25 cellular contexts compared by ENCODE assay signal in genomic region chr16:25078386-25078978, GRCh38.
"Had no signal": no experiment of that assay in that cellular context is flagged by ENCODE, and none has a peak within 500 bp of the region (broad histone marks: within the 10 kb centered on the region; RNA-seq: fewer than 3 reads in every experiment).

No MANE protein-coding gene starts in this region.

- ATAC-seq: natural killer cell; psoas muscle; right cardiac atrium; sciatic nerve; stimulated activated effector memory CD8-positive, alpha-beta T cell treated with anti-CD3 and anti-CD28 coated beads, Interleukin-12 subunit alpha, Interleukin-12 subunit beta, amount 100 ng/mL, for 72 hours had no signal

- H3K9ac ChIP-seq: neural progenitor cell, parathyroid adenoma had no signal

- H3K9me3 ChIP-seq: ovary, psoas muscle, stomach, thoracic aorta, thyroid gland, tibial nerve, upper lobe of left lung, vagina had no signal

- H3K4me2 ChIP-seq: neural progenitor cell, smooth muscle cell had no signal

- H3K4me1 ChIP-seq: neural progenitor cell, parathyroid adenoma, psoas muscle, stomach, thyroid gland, tibial nerve, upper lobe of left lung, vagina had no signal

- DNase-seq: natural killer cell; occipital lobe; ovary; psoas muscle; right cardiac atrium; spleen; stimulated activated CD4-positive, alpha-beta T cell treated with anti-CD3 and anti-CD28 coated beads, Interleukin-12 subunit alpha, Interleukin-12 subunit beta, amount 100 ng/mL, for 4 hours; stimulated activated CD4-positive, alpha-beta T cell treated with anti-CD3 and anti-CD28 coated beads, Interleukin-1b, Interleukin-23, amount 100 ng/mL, for 48 hours; stimulated activated CD4-positive, alpha-beta T cell treated with anti-CD3 and anti-CD28 coated beads, Interleukin-4, amount 100 ng/mL, for 1 hour; stimulated activated naive B cell treated with anti-CD40 and anti-IgM and Interleukin-4, amounts not matched to agents 10 μg/mL and 1 μg/mL and 100 μg/mL, for 72 hours; stimulated activated naive CD4-positive, alpha-beta T cell treated with Interleukin-2 at 50 U/mL for 16 hours; stomach; thyroid gland; trophoblast cell; upper lobe of left lung had no signal

- H3K27ac ChIP-seq: neural progenitor cell, ovary, parathyroid adenoma, psoas muscle, skin epidermis, spleen, stomach, thoracic aorta, thyroid gland, tibial nerve, upper lobe of left lung, vagina had no signal

- FAIRE-seq: urothelium cell line had no signal

- H2AFZ ChIP-seq: neural progenitor cell, parathyroid adenoma had no signal

- H3K27me3 ChIP-seq: ovary, spleen, stomach, thyroid gland, tibial nerve, upper lobe of left lung, vagina had no signal

- H3K79me2 ChIP-seq: parathyroid adenoma had no signal

- H3K36me3 ChIP-seq: neural progenitor cell, ovary, spleen, stomach, thoracic aorta, thyroid gland, upper lobe of left lung, vagina had no signal

- H3K4me3 ChIP-seq: neural progenitor cell, ovary, psoas muscle, skin epidermis, smooth muscle cell, spleen, stomach, thoracic aorta, thyroid gland, tibial nerve, upper lobe of left lung, vagina had no signal
